In the genomic region with DNA sequence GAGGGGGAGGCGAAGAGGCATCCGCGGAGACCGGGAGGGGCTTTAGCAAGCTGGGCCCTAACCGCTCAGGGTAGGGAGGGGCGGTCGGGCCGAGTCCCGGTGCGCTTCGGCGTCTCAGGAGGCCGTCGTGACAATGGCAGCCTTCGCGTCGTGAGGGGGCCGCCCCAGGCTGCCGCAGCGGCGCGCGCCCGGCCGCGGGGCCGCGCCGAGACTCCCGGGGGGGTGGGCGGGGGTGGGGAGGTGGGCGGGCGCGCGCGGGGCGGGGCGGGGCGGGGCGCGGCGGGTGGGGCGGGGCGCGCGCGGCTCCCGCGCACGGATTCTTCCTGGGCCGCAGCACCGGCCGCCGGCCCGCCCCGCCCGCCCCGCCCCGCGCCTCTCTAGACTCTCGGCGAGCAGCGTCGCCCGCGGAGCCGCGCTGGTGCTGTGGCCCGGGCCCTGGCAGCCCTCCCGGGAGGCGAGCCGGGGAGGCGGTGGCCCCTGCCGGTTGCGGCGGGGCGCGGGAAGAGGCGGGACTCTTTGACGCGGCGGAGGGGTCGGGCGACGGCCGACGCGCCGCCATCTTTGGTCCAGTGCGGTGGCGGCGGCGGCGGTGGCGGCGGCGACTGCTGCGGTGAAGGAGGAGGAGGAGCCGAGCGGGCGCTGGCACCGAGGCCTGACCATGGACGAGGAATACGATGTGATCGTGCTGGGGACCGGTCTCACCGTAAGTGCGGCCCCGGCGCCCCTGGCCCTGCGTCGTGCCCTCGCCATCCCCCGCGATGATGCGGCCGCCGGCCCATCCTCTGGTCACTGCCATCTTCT, we compare ENCODE assay signal across 8 cellular contexts. TPM values are rescaled to one million over a fixed set of nuclear protein-coding genes. Genes with fewer than 3 reads are reported as not detected.
DNase-seq lines count a peak whose midpoint lies in the region; ATAC-seq, FAIRE-seq and TF ChIP-seq lines count a peak whose summit lies in the region.

A gene (plus strand): TSS at position 558 of the 801 bp plus-strand sequence. CDS start 101 bp downstream, at position 659.

- TF ChIP-seq CTCF in D721Med (IDR thresholded peaks at IDR 0.05; ENCODE audit: insufficient read depth, missing control alignments), result no peak
- no peak for TF ChIP-seq CTCF in fibroblast of villous mesenchyme (IDR thresholded peaks at IDR 0.05; ENCODE audit: insufficient read depth, low read depth, low read length)
- TF ChIP-seq CTCF in neural crest cell (conservative IDR thresholded peaks at IDR 0.05), result no peak

- peaks cover 13% of the 10 kb centered on the region for H3K4me1 Mint-ChIP-seq in neural crest cell

- peak within 1 kb of the TSS; percentile 95 for H3K27ac ChIP-seq in urinary bladder (ENCODE audit: low read depth)

- H3K4me3 ChIP-seq in fibroblast of villous mesenchyme (ENCODE audit: low read depth, low read length) (peak within 1 kb of the TSS; percentile 72), urinary bladder (ENCODE audit: low read depth, low read length) (peak within 1 kb of the TSS; percentile 82)

- H3K36me3 ChIP-seq in urinary bladder (ENCODE audit: insufficient read depth), result no peaks in the 10 kb centered on the region

- H3K4me1 ChIP-seq in urinary bladder (ENCODE audit: insufficient read depth), result no peaks in the 10 kb centered on the region

- H3K27ac Mint-ChIP-seq in neural crest cell (ENCODE audit: unreplicated experiment), result peak within 1 kb of the TSS; percentile 92

- no peak for FAIRE-seq in D721Med (lab: Jason Lieb, UNC)

- H3K27me3 Mint-ChIP-seq in neural crest cell (ENCODE audit: low read depth), result no peaks in the 10 kb centered on the region

- peak; percentile 50 for ATAC-seq in HG02623 (IDR thresholded peaks at IDR 0.05; ENCODE audit: unreplicated experiment)
- no peak for ATAC-seq in HG03457 (IDR thresholded peaks at IDR 0.05; ENCODE audit: unreplicated experiment)

- 0% methylated on average over 60 of the region's 118 CpGs for WGBS in urinary bladder

- H3K4me3 Mint-ChIP-seq in neural crest cell, result peak within 1 kb of the TSS; percentile 95

- peak; percentile 67 for DNase-seq in D721Med (ENCODE audit: insufficient read length, low spot score)
- DNase-seq in OCI-M1 (lab: John Stamatoyannopoulos, UW), result peak; percentile 51
- peak; percentile 84 for DNase-seq in activated effector memory CD4-positive, alpha-beta T cell treated with anti-CD3 and anti-CD28 coated beads, Interleukin-2, amount 50 U/mL, for 16 hours
- DNase-seq in fibroblast of villous mesenchyme (ENCODE audit: low read depth), result peak; percentile 54
- peak; percentile 45 for DNase-seq in neural crest cell (ENCODE audit: low read depth, low spot score)

- no peaks in the 10 kb centered on the region for H3K9me3 Mint-ChIP-seq in neural crest cell

- peaks cover 8% of the 10 kb centered on the region for H3K36me3 Mint-ChIP-seq in neural crest cell (ENCODE audit: low read depth)

RNA-seq across cellular contexts. Expression of the gene that starts here (rescaled TPM):
- total RNA-seq in fibroblast of villous mesenchyme, result 81.8 and 106 TPM in 2 replicates
- 206 and 210 TPM in 2 replicates for total RNA-seq in neural crest cell
- total RNA-seq in urinary bladder, result 33.0 TPM
- polyA plus RNA-seq in urinary bladder, result 138 TPM
